In the genomic region with DNA sequence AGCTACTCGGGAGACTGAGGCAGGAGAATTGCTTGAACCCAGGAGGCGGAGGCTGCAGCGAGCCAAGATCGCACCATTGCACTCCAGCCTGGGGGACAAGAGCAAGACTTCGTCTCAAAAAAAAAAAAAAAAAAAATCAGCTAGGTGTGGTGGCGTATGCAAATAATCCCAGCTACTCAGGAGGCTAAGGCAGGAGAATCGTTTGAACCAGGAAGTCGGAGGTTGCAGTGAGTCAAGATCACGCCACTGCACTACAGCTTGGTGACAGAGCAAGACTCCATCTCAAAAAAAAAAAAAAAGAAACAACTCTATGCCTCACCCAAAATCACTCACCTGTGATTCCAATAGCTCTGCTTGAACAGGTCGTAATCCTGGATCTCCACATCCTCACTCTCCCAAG, we compare ENCODE assay signal across 9 cellular contexts. TPM values are rescaled to one million over a fixed set of nuclear protein-coding genes. Genes with fewer than 3 reads are reported as not detected.
DNase-seq lines count a peak whose midpoint lies in the region; ATAC-seq and TF ChIP-seq lines count a peak whose summit lies in the region.
"Not testable (repeated sequence)": the region's sequence is repeated elsewhere in the genome, so short reads cannot be mapped to it uniquely, and the experiment has no call there.
"Had no signal": no experiment of that assay in that cellular context is flagged by ENCODE, and none has a peak within 500 bp of the region (broad histone marks: within the 10 kb centered on the region; RNA-seq: fewer than 3 reads in every experiment).

No MANE protein-coding gene starts in this region.

- not testable (repeated sequence) for TF ChIP-seq CTCF in WTC11 (IDR thresholded peaks at IDR 0.05); progenitor cell of endocrine pancreas (IDR thresholded peaks at IDR 0.05; ENCODE audit: unreplicated experiment)

- POLR2A ChIA-PET in CD4-positive, alpha-beta memory T cell (lab: Charles Lee; ENCODE audit: partially characterized antibody), result interaction anchor here (0.7 to 1.3 kb wide), 3 partner anchors 10 to 135 kb away, joined by 3 to 4 read pairs (median 3); no protein-coding TSS in a partner anchor
- POLR2A ChIA-PET in WTC11 (lab: Charles Lee), result interaction anchor here (1.6 kb wide), 1 partner anchor 10 kb away, joined by 5 read pairs; no protein-coding TSS in a partner anchor
- POLR2A ChIA-PET in activated CD4-positive, alpha-beta memory T cell treated with anti-CD3 and anti-CD28 coated beads, Interleukin-2, amount 10 ng/mL, durations not matched to agents 7 days and 5 days (lab: Charles Lee), result interaction anchor here (0.6 to 1.2 kb wide), 2 partner anchors 10 to 128 kb away, joined by 3 to 6 read pairs; partner anchors contain the start of gene COPS7A
- POLR2A ChIA-PET in activated naive CD8-positive, alpha-beta T cell treated with anti-CD3 and anti-CD28 coated beads, Interleukin-2, amount 10 ng/mL, durations not matched to agents 7 days and 5 days (lab: Charles Lee), result interaction anchor here (0.6 to 1.8 kb wide), 4 partner anchors 9 to 358 kb away, joined by 3 to 5 read pairs (median 4); partner anchors contain the start of gene MRPL51

- not testable (repeated sequence) for H3K4me3 Mint-ChIP-seq in CD4-positive, alpha-beta memory T cell; WTC11; activated CD4-positive, alpha-beta memory T cell treated with anti-CD3 and anti-CD28 coated beads, Interleukin-2, amount 10 ng/mL, durations not matched to agents 7 days and 5 days; activated T-helper 17 cell treated with anti-CD3 and anti-CD28 coated beads, Interleukin-2, amount 50 U/mL, for 72 hours; activated naive CD8-positive, alpha-beta T cell treated with anti-CD3 and anti-CD28 coated beads, Interleukin-2, amount 10 ng/mL, durations not matched to agents 7 days and 5 days; progenitor cell of endocrine pancreas (ENCODE audit: low read depth); stimulated activated naive CD8-positive, alpha-beta T cell treated with anti-CD3 and anti-CD28 coated beads, Interleukin-15, Interleukin-2, amounts not matched to agents 100 ng/mL and 50 ng/mL, for 24 hours

- H3K36me3 Mint-ChIP-seq in CD4-positive, alpha-beta memory T cell, result peaks cover 75 to 83% of the 10 kb centered on the region in 2 donors
- peaks cover 84% of the 10 kb centered on the region for H3K36me3 Mint-ChIP-seq in WTC11
- H3K36me3 Mint-ChIP-seq in activated CD4-positive, alpha-beta memory T cell treated with anti-CD3 and anti-CD28 coated beads, Interleukin-2, amount 10 ng/mL, durations not matched to agents 7 days and 5 days (ENCODE audit: low read depth), result peaks cover 83% of the 10 kb centered on the region
- peaks cover 99% of the 10 kb centered on the region for H3K36me3 Mint-ChIP-seq in activated T-helper 17 cell treated with anti-CD3 and anti-CD28 coated beads, Interleukin-2, amount 50 U/mL, for 72 hours (ENCODE audit: low read depth)
- peaks cover 63% of the 10 kb centered on the region for H3K36me3 Mint-ChIP-seq in activated naive CD8-positive, alpha-beta T cell treated with anti-CD3 and anti-CD28 coated beads, Interleukin-2, amount 10 ng/mL, durations not matched to agents 7 days and 5 days
- H3K36me3 Mint-ChIP-seq in progenitor cell of endocrine pancreas (ENCODE audit: insufficient read depth), result peaks cover 71% of the 10 kb centered on the region
- peaks cover 82% of the 10 kb centered on the region for H3K36me3 Mint-ChIP-seq in stimulated activated naive CD8-positive, alpha-beta T cell treated with anti-CD3 and anti-CD28 coated beads, Interleukin-15, Interleukin-2, amounts not matched to agents 100 ng/mL and 50 ng/mL, for 24 hours (ENCODE audit: low read depth)

- peaks cover 84% of the 10 kb centered on the region for H3K36me3 ChIP-seq in CD4-positive, alpha-beta memory T cell (ENCODE audit: insufficient read depth, low read length)

- H3K9me3 ChIP-seq in CD4-positive, alpha-beta memory T cell (ENCODE audit: control insufficient read depth in 1 of 2, low read length in 2 of 2), result not testable (repeated sequence)

- peaks cover 5 to 20% (median 12%) of the 10 kb centered on the region in 4 donors for H3K4me1 Mint-ChIP-seq in CD4-positive, alpha-beta memory T cell
- not testable (repeated sequence) for H3K4me1 Mint-ChIP-seq in WTC11; progenitor cell of endocrine pancreas (ENCODE audit: low read depth); stimulated activated naive CD8-positive, alpha-beta T cell treated with anti-CD3 and anti-CD28 coated beads, Interleukin-15, Interleukin-2, amounts not matched to agents 100 ng/mL and 50 ng/mL, for 24 hours (ENCODE audit: low read depth)
- peaks cover 12% of the 10 kb centered on the region for H3K4me1 Mint-ChIP-seq in activated CD4-positive, alpha-beta memory T cell treated with anti-CD3 and anti-CD28 coated beads, Interleukin-2, amount 10 ng/mL, durations not matched to agents 7 days and 5 days
- peaks cover 19% of the 10 kb centered on the region for H3K4me1 Mint-ChIP-seq in activated T-helper 17 cell treated with anti-CD3 and anti-CD28 coated beads, Interleukin-2, amount 50 U/mL, for 72 hours
- peaks cover 11% of the 10 kb centered on the region for H3K4me1 Mint-ChIP-seq in activated naive CD8-positive, alpha-beta T cell treated with anti-CD3 and anti-CD28 coated beads, Interleukin-2, amount 10 ng/mL, durations not matched to agents 7 days and 5 days

- CTCF ChIA-PET in CD4-positive, alpha-beta memory T cell (lab: Charles Lee; ENCODE audit: partially characterized antibody), result interaction anchor here (0.5 to 3.1 kb wide), 9 partner anchors 12 to 243 kb away, joined by 3 to 11 read pairs (median 3); partner anchors contain the start of gene PTMS
- CTCF ChIA-PET in WTC11 (lab: Charles Lee), result interaction anchor here (0.7 to 2.0 kb wide), 6 partner anchors 10 to 825 kb away, joined by 3 to 8 read pairs (median 3); partner anchors contain the start of gene ZNF384
- CTCF ChIA-PET in activated CD4-positive, alpha-beta memory T cell treated with anti-CD3 and anti-CD28 coated beads, Interleukin-2, amount 10 ng/mL, durations not matched to agents 7 days and 5 days (lab: Charles Lee), result interaction anchor here (0.7 to 0.9 kb wide), 3 partner anchors 171 to 179 kb away, joined by 3 to 4 read pairs (median 4); partner anchors contain the start of gene PTMS

- not testable (repeated sequence) for H3K27me3 Mint-ChIP-seq in CD4-positive, alpha-beta memory T cell; WTC11 (ENCODE audit: low read depth); activated CD4-positive, alpha-beta memory T cell treated with anti-CD3 and anti-CD28 coated beads, Interleukin-2, amount 10 ng/mL, durations not matched to agents 7 days and 5 days; activated T-helper 17 cell treated with anti-CD3 and anti-CD28 coated beads, Interleukin-2, amount 50 U/mL, for 72 hours; activated naive CD8-positive, alpha-beta T cell treated with anti-CD3 and anti-CD28 coated beads, Interleukin-2, amount 10 ng/mL, durations not matched to agents 7 days and 5 days; progenitor cell of endocrine pancreas; stimulated activated naive CD8-positive, alpha-beta T cell treated with anti-CD3 and anti-CD28 coated beads, Interleukin-15, Interleukin-2, amounts not matched to agents 100 ng/mL and 50 ng/mL, for 24 hours

- H3K4me3 ChIP-seq in CD4-positive, alpha-beta memory T cell (ENCODE audit: low read length in 2 of 2), result not testable (repeated sequence)

- H3K4me1 ChIP-seq in CD4-positive, alpha-beta memory T cell (ENCODE audit: insufficient read depth, low read length), result not testable (repeated sequence)

- not testable (repeated sequence) for H3K9me3 Mint-ChIP-seq in CD4-positive, alpha-beta memory T cell; WTC11; activated CD4-positive, alpha-beta memory T cell treated with anti-CD3 and anti-CD28 coated beads, Interleukin-2, amount 10 ng/mL, durations not matched to agents 7 days and 5 days; activated T-helper 17 cell treated with anti-CD3 and anti-CD28 coated beads, Interleukin-2, amount 50 U/mL, for 72 hours; activated naive CD8-positive, alpha-beta T cell treated with anti-CD3 and anti-CD28 coated beads, Interleukin-2, amount 10 ng/mL, durations not matched to agents 7 days and 5 days; progenitor cell of endocrine pancreas (ENCODE audit: low read depth); stimulated activated naive CD8-positive, alpha-beta T cell treated with anti-CD3 and anti-CD28 coated beads, Interleukin-15, Interleukin-2, amounts not matched to agents 100 ng/mL and 50 ng/mL, for 24 hours

- H3K27ac Mint-ChIP-seq in CD4-positive, alpha-beta memory T cell, result peak overlapping the region in 6 of 7 donors; percentile 27 to 79 (median 47)
- peak overlapping the region; percentile 26; the same call in 1 of the 2 replicates for H3K27ac Mint-ChIP-seq in WTC11
- H3K27ac Mint-ChIP-seq in activated CD4-positive, alpha-beta memory T cell treated with anti-CD3 and anti-CD28 coated beads, Interleukin-2, amount 10 ng/mL, durations not matched to agents 7 days and 5 days, result peak overlapping the region; percentile 37
- peak overlapping the region; percentile 24 for H3K27ac Mint-ChIP-seq in activated T-helper 17 cell treated with anti-CD3 and anti-CD28 coated beads, Interleukin-2, amount 50 U/mL, for 72 hours
- peak overlapping the region; percentile 10 for H3K27ac Mint-ChIP-seq in activated naive CD8-positive, alpha-beta T cell treated with anti-CD3 and anti-CD28 coated beads, Interleukin-2, amount 10 ng/mL, durations not matched to agents 7 days and 5 days
- H3K27ac Mint-ChIP-seq in progenitor cell of endocrine pancreas, result peak overlapping the region; percentile 22
- peak overlapping the region; percentile 41 for H3K27ac Mint-ChIP-seq in stimulated activated naive CD8-positive, alpha-beta T cell treated with anti-CD3 and anti-CD28 coated beads, Interleukin-15, Interleukin-2, amounts not matched to agents 100 ng/mL and 50 ng/mL, for 24 hours

- DNase-seq in CD4-positive, alpha-beta memory T cell; WTC11 (ENCODE audit: low spot score); activated CD4-positive, alpha-beta memory T cell treated with anti-CD3 and anti-CD28 coated beads, Interleukin-2, amount 10 ng/mL, durations not matched to agents 7 days and 5 days; activated naive CD8-positive, alpha-beta T cell treated with anti-CD3 and anti-CD28 coated beads, Interleukin-2, amount 10 ng/mL, durations not matched to agents 7 days and 5 days; progenitor cell of endocrine pancreas (ENCODE audit: low spot score, unreplicated experiment): not testable (repeated sequence)

- not testable (repeated sequence) for H3K27me3 ChIP-seq in CD4-positive, alpha-beta memory T cell (ENCODE audit: insufficient read depth, low read length)

- not testable (repeated sequence) for H3K27ac ChIP-seq in CD4-positive, alpha-beta memory T cell (ENCODE audit: low read depth, low read length)

- ATAC-seq in WTC11; activated T-helper 17 cell treated with anti-CD3 and anti-CD28 coated beads, Interleukin-2, amount 50 U/mL, for 72 hours (replicated peaks); activated naive CD8-positive, alpha-beta T cell treated with anti-CD3 and anti-CD28 coated beads, Interleukin-2, amount 10 ng/mL, durations not matched to agents 7 days and 5 days (ENCODE audit: low read depth): not testable (repeated sequence)
- ATAC-seq in esophagus mucosa, result peak; percentile 18

- intact Hi-C loops in CD4-positive, alpha-beta memory T cell (cut with micrococcal nuclease), result not testable (repeated sequence)

RNA-seq across cellular contexts. Expression of gene CHD4, which starts 11.5 kb away (rescaled TPM):
- total RNA-seq in CD4-positive, alpha-beta memory T cell, result 100 to 1,000 TPM; 246 to 255 TPM
- 10 to 100 TPM; 13.3 to 64.6 TPM for polyA plus RNA-seq in CD4-positive, alpha-beta memory T cell
- total RNA-seq in WTC11 (2021), result 333 to 354 TPM (median 334 TPM) in 3 replicates
- 100 to 1,000 TPM; 223 to 234 TPM for total RNA-seq in activated CD4-positive, alpha-beta memory T cell treated with anti-CD3 and anti-CD28 coated beads, Interleukin-2, amount 10 ng/mL, durations not matched to agents 7 days and 5 days
- 100 to 1,000 TPM; 267 to 285 TPM for total RNA-seq in activated T-helper 17 cell treated with anti-CD3 and anti-CD28 coated beads, Interleukin-2, amount 50 U/mL, for 72 hours
- 100 to 1,000 TPM; 273 to 277 TPM for total RNA-seq in activated naive CD8-positive, alpha-beta T cell treated with anti-CD3 and anti-CD28 coated beads, Interleukin-2, amount 10 ng/mL, durations not matched to agents 7 days and 5 days
- total RNA-seq in esophagus mucosa, result 119 TPM
- total RNA-seq in progenitor cell of endocrine pancreas, result 370 and 406 TPM in 2 replicates

RNA-seq across cellular contexts. Expression of gene NOP2, which starts 27.6 kb away (rescaled TPM):
- total RNA-seq in CD4-positive, alpha-beta memory T cell, result 10 to 100 TPM; 87.6 to 87.7 TPM
- 10 to 100 TPM; 15.5 to 43.2 TPM for polyA plus RNA-seq in CD4-positive, alpha-beta memory T cell
- 68.4 to 79.4 TPM (median 72.4 TPM) in 3 replicates for total RNA-seq in WTC11 (2021)
- 10 to 100 TPM; 46.5 to 50.9 TPM for total RNA-seq in activated CD4-positive, alpha-beta memory T cell treated with anti-CD3 and anti-CD28 coated beads, Interleukin-2, amount 10 ng/mL, durations not matched to agents 7 days and 5 days
- total RNA-seq in activated T-helper 17 cell treated with anti-CD3 and anti-CD28 coated beads, Interleukin-2, amount 50 U/mL, for 72 hours, result 100 to 1,000 TPM in 1 of 2 donors, 10 to 100 TPM in 1; 61.6 to 133 TPM
- total RNA-seq in activated naive CD8-positive, alpha-beta T cell treated with anti-CD3 and anti-CD28 coated beads, Interleukin-2, amount 10 ng/mL, durations not matched to agents 7 days and 5 days, result 10 to 100 TPM; 76.1 to 78.6 TPM
- total RNA-seq in esophagus mucosa, result 30.6 TPM
- 95.9 and 96.0 TPM in 2 replicates for total RNA-seq in progenitor cell of endocrine pancreas

RNA-seq across cellular contexts. Expression of gene IFFO1, which starts 39.8 kb away (rescaled TPM):
- 10 to 100 TPM; 58.7 to 60.4 TPM for total RNA-seq in CD4-positive, alpha-beta memory T cell
- polyA plus RNA-seq in CD4-positive, alpha-beta memory T cell, result 10 to 100 TPM in 1 of 2 donors, 1 to 10 TPM in 1; 3.7 to 12.5 TPM
- total RNA-seq in WTC11 (2021) (14.1 to 15.4 TPM (median 14.5 TPM) in 3 replicates), esophagus mucosa (1.2 TPM), progenitor cell of endocrine pancreas (21.7 and 22.3 TPM in 2 replicates)
- 10 to 100 TPM; 23.1 to 23.6 TPM for total RNA-seq in activated CD4-positive, alpha-beta memory T cell treated with anti-CD3 and anti-CD28 coated beads, Interleukin-2, amount 10 ng/mL, durations not matched to agents 7 days and 5 days
- 10 to 100 TPM in 1 of 2 donors, 1 to 10 TPM in 1; 8.0 to 13.0 TPM for total RNA-seq in activated T-helper 17 cell treated with anti-CD3 and anti-CD28 coated beads, Interleukin-2, amount 50 U/mL, for 72 hours
- 10 to 100 TPM; 35.8 to 37.5 TPM for total RNA-seq in activated naive CD8-positive, alpha-beta T cell treated with anti-CD3 and anti-CD28 coated beads, Interleukin-2, amount 10 ng/mL, durations not matched to agents 7 days and 5 days

RNA-seq across cellular contexts. Expression of gene LPAR5, which starts 40.1 kb away (rescaled TPM):
- 10 to 100 TPM; 10.2 to 11.1 TPM for total RNA-seq in CD4-positive, alpha-beta memory T cell
- 10 to 100 TPM in 1 of 2 donors, 1 to 10 TPM in 1; 5.4 to 11.9 TPM for polyA plus RNA-seq in CD4-positive, alpha-beta memory T cell
- total RNA-seq in WTC11 (2021) (0.20 to 0.57 TPM (median 0.48 TPM) in 3 replicates), esophagus mucosa (18.9 TPM), progenitor cell of endocrine pancreas (0.27 TPM in 1 of 2 replicates, not detected in the other)
- total RNA-seq in activated CD4-positive, alpha-beta memory T cell treated with anti-CD3 and anti-CD28 coated beads, Interleukin-2, amount 10 ng/mL, durations not matched to agents 7 days and 5 days, result 1 to 10 TPM; 7.8 to 8.0 TPM
- 1 to 10 TPM; 3.1 to 4.5 TPM for total RNA-seq in activated T-helper 17 cell treated with anti-CD3 and anti-CD28 coated beads, Interleukin-2, amount 50 U/mL, for 72 hours
- total RNA-seq in activated naive CD8-positive, alpha-beta T cell treated with anti-CD3 and anti-CD28 coated beads, Interleukin-2, amount 10 ng/mL, durations not matched to agents 7 days and 5 days, result 10 to 100 TPM; 19.4 to 20.9 TPM

RNA-seq across cellular contexts. Expression of gene ACRBP, which starts 51.6 kb away (rescaled TPM):
- 10 to 100 TPM; 13.9 to 16.3 TPM for total RNA-seq in CD4-positive, alpha-beta memory T cell
- polyA plus RNA-seq in CD4-positive, alpha-beta memory T cell, result under 1 TPM in 1 of 2 donors, not detected in 1; 0.25 TPM
- total RNA-seq in WTC11 (2021), result 2.1 to 4.2 TPM (median 3.2 TPM) in 3 replicates
- 1 to 10 TPM; 1.8 TPM for total RNA-seq in activated CD4-positive, alpha-beta memory T cell treated with anti-CD3 and anti-CD28 coated beads, Interleukin-2, amount 10 ng/mL, durations not matched to agents 7 days and 5 days
- 1 to 10 TPM in 1 of 2 donors, under 1 TPM in 1; 0.78 to 2.6 TPM for total RNA-seq in activated T-helper 17 cell treated with anti-CD3 and anti-CD28 coated beads, Interleukin-2, amount 50 U/mL, for 72 hours
- 1 to 10 TPM; 8.0 to 8.8 TPM for total RNA-seq in activated naive CD8-positive, alpha-beta T cell treated with anti-CD3 and anti-CD28 coated beads, Interleukin-2, amount 10 ng/mL, durations not matched to agents 7 days and 5 days
- 0.56 TPM for total RNA-seq in esophagus mucosa
- total RNA-seq in progenitor cell of endocrine pancreas, result 5.0 and 5.6 TPM in 2 replicates
- total RNA-seq: A172 had no signal
